Comparison of ENCODE assay signal across 10 cellular contexts in genomic region chr7:43872401-43873165, GRCh38. TPM values are rescaled to one million over a fixed set of nuclear protein-coding genes. Genes with fewer than 3 reads are reported as not detected.
DNase-seq lines count a peak whose midpoint lies in the region; ATAC-seq and TF ChIP-seq lines count a peak whose summit lies in the region.
"Had no signal": no experiment of that assay in that cellular context is flagged by ENCODE, and none has a peak within 500 bp of the region (broad histone marks: within the 10 kb centered on the region; RNA-seq: fewer than 3 reads in every experiment).

No MANE protein-coding gene starts in this region.

- H3K4me1 ChIP-seq in CD8-positive, alpha-beta memory T cell (ENCODE audit: insufficient read depth, low read length), result peaks cover 19% of the 10 kb centered on the region
- peaks cover 31% of the 10 kb centered on the region for H3K4me1 ChIP-seq in RWPE2 (ENCODE audit: insufficient read depth, poor library complexity, severe bottlenecking)
- peaks cover 52% of the 10 kb centered on the region for H3K4me1 ChIP-seq in psoas muscle
- peaks cover 22% of the 10 kb centered on the region for H3K4me1 ChIP-seq in lower lobe of right lung

- DNase-seq in CD8-positive, alpha-beta memory T cell, result no peak
- DNase-seq in RWPE2 (ENCODE audit: low spot score) (peak; percentile 68), fibroblast of pulmonary artery (ENCODE audit: low read depth) (peak; percentile 77), psoas muscle (peak; percentile 57 to 80), NCI-H2081 (lab: John Stamatoyannopoulos, UW) (no peak), lower lobe of right lung (no peak), GM10248 (ENCODE audit: extremely low spot score) (no peak)
- no peak for DNase-seq in activated T-cell treated with anti-CD3 and anti-CD28 coated beads, Interleukin-2, amount 50 U/mL, for 72 hours
- DNase-seq: activated effector memory CD4-positive, alpha-beta T cell treated with Interleukin-2 at 50 U/mL for 16 hours; stimulated activated naive CD8-positive, alpha-beta T cell treated with anti-CD3 and anti-CD28 coated beads, Interleukin-15, amount 100 ng/mL, for 72 hours had no signal

- peak overlapping the region in 1 of 8 donors; percentile 43 for H3K27ac Mint-ChIP-seq in CD8-positive, alpha-beta memory T cell
- H3K27ac Mint-ChIP-seq in activated T-cell treated with anti-CD3 and anti-CD28 coated beads, Interleukin-2, amount 50 U/mL, for 72 hours, result no peak overlapping the region

- POLR2A ChIA-PET in CD8-positive, alpha-beta memory T cell (lab: Charles Lee), result no interaction called here
- POLR2A ChIA-PET in GM10248 (lab: Yijun Ruan, JAX), result no interaction called here

- TF ChIP-seq CTCF in RWPE2 (IDR thresholded peaks at IDR 0.05; ENCODE audit: poor library complexity, severe bottlenecking) (no peak), fibroblast of pulmonary artery (IDR thresholded peaks at IDR 0.05; ENCODE audit: low read length, missing control alignments) (no peak), psoas muscle (IDR thresholded peaks at IDR 0.05) (no peak), lower lobe of right lung (IDR thresholded peaks at IDR 0.05) (no peak), GM10248 (IDR thresholded peaks at IDR 0.05; ENCODE audit: control extremely low read depth, extremely low read depth, low read depth, missing control alignments) (no peak)

- ATAC-seq in RWPE2 (ENCODE audit: low read depth) (peak; percentile 50), psoas muscle (peak; percentile 52 to 77 (median 68)), lower lobe of right lung (no peak)
- no peak for ATAC-seq in activated T-cell treated with anti-CD3 and anti-CD28 coated beads, Interleukin-2, amount 50 U/mL, for 72 hours (replicated peaks in 1 of 2)
- ATAC-seq: stimulated activated naive CD8-positive, alpha-beta T cell treated with anti-CD3 and anti-CD28 coated beads, Interleukin-15, amount 100 ng/mL, for 72 hours had no signal

- H3K27me3 Mint-ChIP-seq in CD8-positive, alpha-beta memory T cell, result no peaks in the 10 kb centered on the region
- H3K27me3 Mint-ChIP-seq in activated T-cell treated with anti-CD3 and anti-CD28 coated beads, Interleukin-2, amount 50 U/mL, for 72 hours (ENCODE audit: low read depth), result no peaks in the 10 kb centered on the region

- no peaks in the 10 kb centered on the region for H3K27me3 ChIP-seq in CD8-positive, alpha-beta memory T cell (ENCODE audit: insufficient read depth, low read length, poor library complexity, severe bottlenecking)
- no peaks in the 10 kb centered on the region for H3K27me3 ChIP-seq in RWPE2 (ENCODE audit: insufficient read depth, poor library complexity, severe bottlenecking)
- no peaks in the 10 kb centered on the region for H3K27me3 ChIP-seq in psoas muscle (ENCODE audit: insufficient read depth in 3 of 3, low read length in 2 of 3)
- H3K27me3 ChIP-seq in lower lobe of right lung (ENCODE audit: low read depth), result no peaks in the 10 kb centered on the region

- WGBS in psoas muscle, 3 donors, result 25 to 46% (median 26%) methylated on average over 7 of the region's 7 CpGs

- H3K4me3 Mint-ChIP-seq in CD8-positive, alpha-beta memory T cell, result peak overlapping the region in 1 of 7 donors; percentile 34
- H3K4me3 Mint-ChIP-seq in activated T-cell treated with anti-CD3 and anti-CD28 coated beads, Interleukin-2, amount 50 U/mL, for 72 hours, result no peak overlapping the region
- H3K4me3 Mint-ChIP-seq: stimulated activated naive CD8-positive, alpha-beta T cell treated with anti-CD3 and anti-CD28 coated beads, Interleukin-15, amount 100 ng/mL, for 72 hours had no signal

- H3K36me3 Mint-ChIP-seq in CD8-positive, alpha-beta memory T cell, result peaks cover 0 to 41% (median 6%) of the 10 kb centered on the region in 3 donors
- H3K36me3 Mint-ChIP-seq in activated T-cell treated with anti-CD3 and anti-CD28 coated beads, Interleukin-2, amount 50 U/mL, for 72 hours (ENCODE audit: insufficient read depth in 2 of 2), result peaks cover 6 to 9% of the 10 kb centered on the region in 2 donors

- no peaks in the 10 kb centered on the region for H3K9me3 Mint-ChIP-seq in CD8-positive, alpha-beta memory T cell
- no peaks in the 10 kb centered on the region for H3K9me3 Mint-ChIP-seq in activated T-cell treated with anti-CD3 and anti-CD28 coated beads, Interleukin-2, amount 50 U/mL, for 72 hours

- H3K4me3 ChIP-seq in CD8-positive, alpha-beta memory T cell (ENCODE audit: low read length), result no peak overlapping the region
- no peak overlapping the region for H3K4me3 ChIP-seq in RWPE2 (ENCODE audit: severe bottlenecking)
- H3K4me3 ChIP-seq in fibroblast of pulmonary artery (replicated peaks; ENCODE audit: low read depth, low read length), result no peak overlapping the region
- peak overlapping the region; percentile 31 for H3K4me3 ChIP-seq in psoas muscle
- H3K4me3 ChIP-seq in lower lobe of right lung, result no peak overlapping the region

- intact Hi-C loops in psoas muscle (cut with DNase I) (loop anchor here (2.0 to 5.0 kb wide), 2 partner anchors 54 to 55 kb away; partner anchors contain the start of gene UBE2D4 (in 2 of the 2)), lower lobe of right lung (cut with DNase I) (no loop called here)

- H3K27ac ChIP-seq in CD8-positive, alpha-beta memory T cell (ENCODE audit: low read depth, low read length), result peak overlapping the region; percentile 38
- peak overlapping the region; percentile 87 for H3K27ac ChIP-seq in RWPE2 (ENCODE audit: poor library complexity, severe bottlenecking)
- peak overlapping the region; percentile 86 for H3K27ac ChIP-seq in psoas muscle
- no peak overlapping the region for H3K27ac ChIP-seq in lower lobe of right lung

- H3K9me3 ChIP-seq in CD8-positive, alpha-beta memory T cell (ENCODE audit: low read length), result no peaks in the 10 kb centered on the region
- H3K9me3 ChIP-seq in RWPE2 (ENCODE audit: severe bottlenecking), result no peaks in the 10 kb centered on the region
- H3K9me3 ChIP-seq in psoas muscle, result no peaks in the 10 kb centered on the region
- no peaks in the 10 kb centered on the region for H3K9me3 ChIP-seq in lower lobe of right lung

- peaks cover 19 to 22% (median 22%) of the 10 kb centered on the region in 3 donors for H3K4me1 Mint-ChIP-seq in CD8-positive, alpha-beta memory T cell
- peaks cover 41% of the 10 kb centered on the region for H3K4me1 Mint-ChIP-seq in activated T-cell treated with anti-CD3 and anti-CD28 coated beads, Interleukin-2, amount 50 U/mL, for 72 hours (ENCODE audit: low read depth)

- peaks cover 7% of the 10 kb centered on the region for H3K36me3 ChIP-seq in CD8-positive, alpha-beta memory T cell (ENCODE audit: insufficient read depth, low read length)
- H3K36me3 ChIP-seq in RWPE2 (ENCODE audit: low read depth) (peaks cover 22% of the 10 kb centered on the region), psoas muscle (ENCODE audit: insufficient read depth in 1 of 2, low read depth in 1 of 2) (peaks cover 0 to 40% of the 10 kb centered on the region in 2 donors), lower lobe of right lung (peaks cover 30% of the 10 kb centered on the region)

- CTCF ChIA-PET in CD8-positive, alpha-beta memory T cell (lab: Charles Lee), result interaction anchor here (1.1 kb wide), 1 partner anchor 33 kb away, joined by 4 read pairs; no protein-coding TSS in a partner anchor
- CTCF ChIA-PET in GM10248 (lab: Yijun Ruan, JAX), result interaction anchor here (0.9 to 1.0 kb wide), 2 partner anchors 21 to 147 kb away, joined by 3 read pairs; no protein-coding TSS in a partner anchor

RNA-seq across cellular contexts. Expression of gene MRPS24, which starts 3.3 kb away (rescaled TPM):
- total RNA-seq in CD8-positive, alpha-beta memory T cell, result 100 to 1,000 TPM; 140 to 147 TPM
- polyA plus RNA-seq in CD8-positive, alpha-beta memory T cell, result 122 TPM
- total RNA-seq in psoas muscle (100 to 1,000 TPM; 173 to 200 (median 189) TPM), lower lobe of right lung (58.2 TPM)
- polyA plus RNA-seq in psoas muscle, result 100 to 1,000 TPM; 262 to 430 (median 322) TPM
- total RNA-seq in activated T-cell treated with anti-CD3 and anti-CD28 coated beads, Interleukin-2, amount 50 U/mL, for 72 hours, result 100 to 1,000 TPM in 1 of 2 donors, 10 to 100 TPM in 1; 82.7 to 100 TPM

RNA-seq across cellular contexts. Expression of gene URGCP, which starts 33.8 kb away (rescaled TPM):
- 10 to 100 TPM; 34.7 to 37.8 TPM for total RNA-seq in CD8-positive, alpha-beta memory T cell
- polyA plus RNA-seq in CD8-positive, alpha-beta memory T cell, result 33.1 TPM
- total RNA-seq in psoas muscle (10 to 100 TPM; 41.3 to 54.4 (median 44.8) TPM), lower lobe of right lung (26.1 TPM)
- polyA plus RNA-seq in psoas muscle, result 10 to 100 TPM; 19.2 to 31.8 (median 22.4) TPM
- 10 to 100 TPM; 34.4 to 36.8 TPM for total RNA-seq in activated T-cell treated with anti-CD3 and anti-CD28 coated beads, Interleukin-2, amount 50 U/mL, for 72 hours

RNA-seq across cellular contexts. Expression of gene UBE2D4, which starts 53.7 kb away (rescaled TPM):
- total RNA-seq in CD8-positive, alpha-beta memory T cell, result 10 to 100 TPM; 15.2 to 16.2 TPM
- polyA plus RNA-seq in CD8-positive, alpha-beta memory T cell, result 13.9 TPM
- total RNA-seq in psoas muscle (10 to 100 TPM; 54.2 to 78.8 (median 69.1) TPM), lower lobe of right lung (21.3 TPM)
- polyA plus RNA-seq in psoas muscle, result 100 to 1,000 TPM in 1 of 3 donors, 10 to 100 TPM in 2; 50.2 to 118 (median 61.1) TPM
- 1 to 10 TPM; 6.7 to 9.0 TPM for total RNA-seq in activated T-cell treated with anti-CD3 and anti-CD28 coated beads, Interleukin-2, amount 50 U/mL, for 72 hours

Comparison
In these comparisons a context has a peak if more than half of its experiments do, and no peak if none do; other contexts are left out.
1. DNase-seq: peak in RWPE2 (single experiment), fibroblast of pulmonary artery (single experiment) and psoas muscle (2 of 2); none in CD8-positive, alpha-beta memory T cell (0 of 5), activated T-cell treated with anti-CD3 and anti-CD28 coated beads, Interleukin-2, amount 50 U/mL, for 72 hours (0 of 2), NCI-H2081 (0 of 2), lower lobe of right lung (single experiment) and GM10248 (single experiment).
2. ATAC-seq: peak in RWPE2 (single experiment) and psoas muscle (4 of 4); none in activated T-cell treated with anti-CD3 and anti-CD28 coated beads, Interleukin-2, amount 50 U/mL, for 72 hours (0 of 2) and lower lobe of right lung (0 of 2).